Comparison of ENCODE assay signal across 20 cellular contexts in genomic region chr20:34458631-34459030, GRCh38. TPM values are rescaled to one million over a fixed set of nuclear protein-coding genes. Genes with fewer than 3 reads are reported as not detected.
A peak's percentile ranks its signal among the peaks of the same experiment; 100 is the strongest.
DNase-seq lines count a peak whose midpoint lies in the region; ATAC-seq and TF ChIP-seq lines count a peak whose summit lies in the region.
"Had no signal": no experiment of that assay in that cellular context is flagged by ENCODE, and none has a peak within 500 bp of the region (broad histone marks: within the 10 kb centered on the region; RNA-seq: fewer than 3 reads in every experiment).

No MANE protein-coding gene starts in this region.

- POLR2A ChIA-PET in CD8-positive, alpha-beta T cell (lab: Charles Lee): interaction anchor here (0.6 kb wide), 1 partner anchor 1338 kb away, joined by 4 read pairs; no protein-coding TSS in a partner anchor

- H3K4me1 ChIP-seq in CD8-positive, alpha-beta T cell (ENCODE audit: insufficient read depth, low read length): no peaks in the 10 kb centered on the region
- no peaks in the 10 kb centered on the region for H3K4me1 ChIP-seq in RWPE2 (ENCODE audit: insufficient read depth, poor library complexity, severe bottlenecking)
- H3K4me1 ChIP-seq: psoas muscle had no signal

- H3K36me3 ChIP-seq in CD8-positive, alpha-beta T cell (ENCODE audit: insufficient read depth, low read length): peaks cover 26% of the 10 kb centered on the region
- peaks cover 91% of the 10 kb centered on the region for H3K36me3 ChIP-seq in RWPE2 (ENCODE audit: low read depth)

- CTCF ChIA-PET in CD8-positive, alpha-beta T cell (lab: Charles Lee): no interaction called here

- H3K27me3 ChIP-seq in CD8-positive, alpha-beta T cell (ENCODE audit: insufficient read depth, low read length): no peaks in the 10 kb centered on the region
- H3K27me3 ChIP-seq in RWPE2 (ENCODE audit: insufficient read depth, poor library complexity, severe bottlenecking): no peaks in the 10 kb centered on the region
- H3K27me3 ChIP-seq: MG63 had no signal

- H3K27ac ChIP-seq in CD8-positive, alpha-beta T cell (ENCODE audit: low read depth, low read length): no peak overlapping the region
- peak overlapping the region; percentile 0 for H3K27ac ChIP-seq in RWPE2 (ENCODE audit: poor library complexity, severe bottlenecking)
- H3K27ac ChIP-seq: psoas muscle had no signal

- H3K27ac Mint-ChIP-seq in CD8-positive, alpha-beta T cell: peak overlapping the region; percentile 32
- H3K27ac Mint-ChIP-seq in endothelial cell (ENCODE audit: unreplicated experiment) (peak overlapping the region; percentile 87), mesothelial cell of epicardium (peak overlapping the region; percentile 39)
- H3K27ac Mint-ChIP-seq: effector memory CD8-positive, alpha-beta T cell; natural killer cell treated with Interleukin-12 subunit alpha and Interleukin-12 subunit beta and Interleukin-15 and Interleukin-18, amount 100 ng/mL, for 72 hours; T-cell had no signal

- intact Hi-C loops in CD8-positive, alpha-beta T cell (cut with DNase I, micrococcal nuclease): no loop called here

- TF ChIP-seq CTCF in CD8-positive, alpha-beta T cell (IDR thresholded peaks at IDR 0.05): no peak
- no peak for TF ChIP-seq CTCF in RWPE2 (IDR thresholded peaks at IDR 0.05; ENCODE audit: poor library complexity, severe bottlenecking)
- TF ChIP-seq CTCF in endothelial cell (IDR thresholded peaks at IDR 0.05; ENCODE audit: unreplicated experiment): no peak
- TF ChIP-seq CTCF in mesothelial cell of epicardium (IDR thresholded peaks at IDR 0.05; ENCODE audit: unreplicated experiment): no peak

- no peaks in the 10 kb centered on the region for H3K27me3 Mint-ChIP-seq in CD8-positive, alpha-beta T cell (ENCODE audit: low read depth)
- no peaks in the 10 kb centered on the region for H3K27me3 Mint-ChIP-seq in endothelial cell (ENCODE audit: unreplicated experiment)
- no peaks in the 10 kb centered on the region for H3K27me3 Mint-ChIP-seq in mesothelial cell of epicardium (ENCODE audit: low read depth)
- H3K27me3 Mint-ChIP-seq: CD4-positive, alpha-beta memory T cell; effector memory CD8-positive, alpha-beta T cell; natural killer cell treated with Interleukin-12 subunit alpha and Interleukin-12 subunit beta and Interleukin-15 and Interleukin-18, amount 100 ng/mL, for 72 hours; T-cell had no signal

- peaks cover 63% of the 10 kb centered on the region for H3K36me3 Mint-ChIP-seq in CD8-positive, alpha-beta T cell
- H3K36me3 Mint-ChIP-seq in endothelial cell (ENCODE audit: low read depth, unreplicated experiment) (peaks cover 4% of the 10 kb centered on the region), mesothelial cell of epicardium (peaks cover 34% of the 10 kb centered on the region)

- no peak for DNase-seq in CD8-positive, alpha-beta T cell
- DNase-seq in RWPE2 (ENCODE audit: low spot score) (no peak), endothelial cell (ENCODE audit: low spot score) (no peak), mesothelial cell of epicardium (ENCODE audit: low spot score in 2 of 2, unreplicated experiment in 2 of 2) (no peak), COR-L47 (lab: John Stamatoyannopoulos, UW) (no peak)
- DNase-seq: ACHN; anterior cingulate cortex; CD4-positive, alpha-beta memory T cell; DMS79; effector memory CD8-positive, alpha-beta T cell; foreskin fibroblast; MG63; NCI-H69; psoas muscle; Right ventricle myocardium superior; T-cell had no signal

- H3K4me1 Mint-ChIP-seq in CD8-positive, alpha-beta T cell (ENCODE audit: low read depth): no peaks in the 10 kb centered on the region
- H3K4me1 Mint-ChIP-seq in endothelial cell (ENCODE audit: unreplicated experiment): peaks cover 5% of the 10 kb centered on the region
- no peaks in the 10 kb centered on the region for H3K4me1 Mint-ChIP-seq in mesothelial cell of epicardium

- H3K9me3 Mint-ChIP-seq in CD8-positive, alpha-beta T cell: no peaks in the 10 kb centered on the region
- H3K9me3 Mint-ChIP-seq in endothelial cell (ENCODE audit: unreplicated experiment): no peaks in the 10 kb centered on the region
- H3K9me3 Mint-ChIP-seq in mesothelial cell of epicardium: no peaks in the 10 kb centered on the region
- H3K9me3 Mint-ChIP-seq: CD4-positive, alpha-beta memory T cell; effector memory CD8-positive, alpha-beta T cell; natural killer cell treated with Interleukin-12 subunit alpha and Interleukin-12 subunit beta and Interleukin-15 and Interleukin-18, amount 100 ng/mL, for 72 hours; T-cell had no signal

- H3K4me3 ChIP-seq in CD8-positive, alpha-beta T cell (ENCODE audit: low read depth, low read length): no peak overlapping the region
- no peak overlapping the region for H3K4me3 ChIP-seq in RWPE2 (ENCODE audit: severe bottlenecking)
- H3K4me3 ChIP-seq: MG63, psoas muscle had no signal

- ATAC-seq in CD8-positive, alpha-beta T cell: no peak
- peak; percentile 37 for ATAC-seq in RWPE2 (ENCODE audit: low read depth)
- no peak for ATAC-seq in GM21447 (IDR thresholded peaks at IDR 0.05; ENCODE audit: unreplicated experiment)
- no peak for ATAC-seq in HG03457 (IDR thresholded peaks at IDR 0.05; ENCODE audit: unreplicated experiment)
- ATAC-seq in esophagus mucosa: no peak
- ATAC-seq: effector memory CD8-positive, alpha-beta T cell; natural killer cell treated with Interleukin-12 subunit alpha and Interleukin-12 subunit beta and Interleukin-15 and Interleukin-18, amount 100 ng/mL, for 72 hours; psoas muscle; T-cell had no signal

- H3K9me3 ChIP-seq in CD8-positive, alpha-beta T cell (ENCODE audit: low read length): no peaks in the 10 kb centered on the region
- H3K9me3 ChIP-seq in RWPE2 (ENCODE audit: severe bottlenecking): no peaks in the 10 kb centered on the region
- H3K9me3 ChIP-seq: MG63, psoas muscle had no signal

- H3K4me3 Mint-ChIP-seq in CD8-positive, alpha-beta T cell: no peak overlapping the region
- H3K4me3 Mint-ChIP-seq in endothelial cell (ENCODE audit: unreplicated experiment) (no peak overlapping the region), mesothelial cell of epicardium (no peak overlapping the region)
- H3K4me3 Mint-ChIP-seq: CD4-positive, alpha-beta memory T cell; effector memory CD8-positive, alpha-beta T cell; natural killer cell treated with Interleukin-12 subunit alpha and Interleukin-12 subunit beta and Interleukin-15 and Interleukin-18, amount 100 ng/mL, for 72 hours; T-cell had no signal

RNA-seq across cellular contexts. Expression of gene DYNLRB1, which starts 57.6 kb away (rescaled TPM):
- 10 to 100 TPM; 34.9 to 38.0 TPM for total RNA-seq in CD8-positive, alpha-beta T cell
- 96.8 TPM for total RNA-seq in endothelial cell (ENCODE audit: unreplicated experiment)
- 95.9 to 101 TPM (median 96.7 TPM) in 3 replicates for total RNA-seq in mesothelial cell of epicardium
- total RNA-seq in esophagus mucosa: 80.7 TPM

Comparison
In these comparisons a context has a peak if more than half of its experiments do, and no peak if none do; other contexts are left out.
1. H3K27ac Mint-ChIP-seq: peak in every context shown above with its lines; median percentile 87 in endothelial cell; 39 in mesothelial cell of epicardium; 32 in CD8-positive, alpha-beta T cell.